ENCODE assay signal across 14 cellular contexts in the genomic region with DNA sequence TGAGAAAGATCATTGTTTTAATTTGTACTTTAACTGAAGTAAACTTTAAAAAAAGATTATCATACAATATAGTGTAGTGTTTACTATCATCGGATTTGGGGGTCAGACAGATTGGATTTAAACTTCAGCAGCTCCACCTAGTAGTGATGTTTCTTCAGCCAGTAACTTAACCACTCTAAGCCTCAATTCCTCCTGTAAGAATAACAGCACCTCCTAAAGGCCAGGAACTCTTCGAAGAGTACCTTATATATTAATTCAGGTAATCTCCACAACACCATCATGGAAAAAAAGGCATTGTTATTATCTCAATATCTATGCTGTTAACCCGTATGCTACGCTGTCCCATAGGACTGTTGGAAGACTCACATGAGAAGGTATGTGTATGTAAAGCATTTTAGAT.
A peak's percentile ranks its signal among the peaks of the same experiment; 100 is the strongest.
DNase-seq lines count a peak whose midpoint lies in the region; ATAC-seq and TF ChIP-seq lines count a peak whose summit lies in the region.
"Had no signal": no experiment of that assay in that cellular context is flagged by ENCODE, and none has a peak within 500 bp of the region (broad histone marks: within the 10 kb centered on the region; RNA-seq: fewer than 3 reads in every experiment).

No MANE protein-coding gene starts in this region.

- H3K27ac ChIP-seq in VCaP (no peak overlapping the region), vagina (no peak overlapping the region)
- H3K27ac ChIP-seq: GM23248 had no signal

- H3K4me1 ChIP-seq in vagina, result no peaks in the 10 kb centered on the region

- no peak for TF ChIP-seq POLR2A in vagina (IDR thresholded peaks at IDR 0.05)

- H3K9me3 ChIP-seq in vagina, result no peaks in the 10 kb centered on the region

- 0 out of 2 replicates have a peak, but pooled peaks have one; percentile 21 for TF ChIP-seq CTCF in VCaP (conservative IDR thresholded peaks at IDR 0.05)
- no peak for TF ChIP-seq CTCF in vagina (IDR thresholded peaks at IDR 0.05)

- no peaks in the 10 kb centered on the region for H3K36me3 ChIP-seq in H7 (replicated peaks; ENCODE audit: control insufficient read depth, insufficient read depth, low read length)
- no peaks in the 10 kb centered on the region for H3K36me3 ChIP-seq in vagina

- DNase-seq in H7, result peak; percentile 12
- DNase-seq in iPS DF 4.7 (ENCODE audit: extremely low read depth, low spot score), result peak; percentile 9
- no peak for DNase-seq in vagina (ENCODE audit: extremely low spot score in 2 of 2)
- DNase-seq in activated naive CD4-positive, alpha-beta T cell (lab: John Stamatoyannopoulos, UW), result no peak
- DNase-seq: C1 segment of cervical spinal cord; Calu3; CD4-positive, alpha-beta T cell; DMS 273 treated with DMSO at 0.1 percent for 48 hours; GM23248; HCEC 1CT; HFFc6 had no signal

- H3K27me3 ChIP-seq in H7 (ENCODE audit: control insufficient read depth, insufficient read depth, low read length), result no peaks in the 10 kb centered on the region
- H3K27me3 ChIP-seq in vagina, result no peaks in the 10 kb centered on the region

- no peak overlapping the region for H3K4me3 ChIP-seq in H7 (ENCODE audit: insufficient read depth, low read depth, low read length)
- H3K4me3 ChIP-seq in vagina, result no peak overlapping the region
- H3K4me3 ChIP-seq: GM23248 had no signal

- intact Hi-C loops in vagina (cut with DNase I), result no loop called here

- ATAC-seq in GM18517 (IDR thresholded peaks at IDR 0.05; ENCODE audit: unreplicated experiment) (no peak), HG03175 (IDR thresholded peaks at IDR 0.05; ENCODE audit: unreplicated experiment) (no peak)

Comparison
In these comparisons a context has a peak if more than half of its experiments do, and no peak if none do; other contexts are left out.
1. DNase-seq: peak in H7 (single experiment) and iPS DF 4.7 (single experiment); none in vagina (0 of 2) and activated naive CD4-positive, alpha-beta T cell (0 of 4).